Comparison of ENCODE assay signal across 1 cellular context in the genomic region with DNA sequence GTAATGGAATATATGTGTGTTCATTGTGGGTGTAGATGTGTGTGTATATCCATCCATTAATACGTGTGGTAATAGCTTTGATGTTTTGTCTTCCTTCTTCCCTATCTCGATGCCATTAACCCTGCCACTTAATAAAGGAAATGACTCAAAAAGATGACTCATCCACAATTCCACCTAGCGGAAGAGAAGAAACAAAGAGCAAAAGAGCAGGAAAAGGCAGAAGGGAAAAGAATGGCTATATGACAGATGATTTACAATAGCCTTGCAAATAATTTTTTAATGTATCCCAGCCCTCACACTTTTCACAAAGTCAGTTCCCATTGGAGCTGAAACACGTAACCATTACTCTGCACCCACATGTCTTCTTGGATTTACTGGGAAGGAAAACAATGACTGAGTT.
TF ChIP-seq lines count a peak whose summit lies in the region.

No MANE protein-coding gene starts in this region.

TF ChIP-seq in K562, 482 proteins besides CTCF, POLR2A, EP300 and RAD21 (continued from another document):
- TF ChIP-seq, protein P1, sequence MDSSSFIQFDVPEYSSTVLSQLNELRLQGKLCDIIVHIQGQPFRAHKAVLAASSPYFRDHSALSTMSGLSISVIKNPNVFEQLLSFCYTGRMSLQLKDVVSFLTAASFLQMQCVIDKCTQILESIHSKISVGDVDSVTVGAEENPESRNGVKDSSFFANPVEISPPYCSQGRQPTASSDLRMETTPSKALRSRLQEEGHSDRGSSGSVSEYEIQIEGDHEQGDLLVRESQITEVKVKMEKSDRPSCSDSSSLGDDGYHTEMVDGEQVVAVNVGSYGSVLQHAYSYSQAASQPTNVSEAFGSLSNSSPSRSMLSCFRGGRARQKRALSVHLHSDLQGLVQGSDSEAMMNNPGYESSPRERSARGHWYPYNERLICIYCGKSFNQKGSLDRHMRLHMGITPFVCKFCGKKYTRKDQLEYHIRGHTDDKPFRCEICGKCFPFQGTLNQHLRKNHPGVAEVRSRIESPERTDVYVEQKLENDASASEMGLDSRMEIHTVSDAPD (CRISPR knock-in tag; IDR thresholded peaks at IDR 0.05), result no peak
- TF ChIP-seq, protein P2, sequence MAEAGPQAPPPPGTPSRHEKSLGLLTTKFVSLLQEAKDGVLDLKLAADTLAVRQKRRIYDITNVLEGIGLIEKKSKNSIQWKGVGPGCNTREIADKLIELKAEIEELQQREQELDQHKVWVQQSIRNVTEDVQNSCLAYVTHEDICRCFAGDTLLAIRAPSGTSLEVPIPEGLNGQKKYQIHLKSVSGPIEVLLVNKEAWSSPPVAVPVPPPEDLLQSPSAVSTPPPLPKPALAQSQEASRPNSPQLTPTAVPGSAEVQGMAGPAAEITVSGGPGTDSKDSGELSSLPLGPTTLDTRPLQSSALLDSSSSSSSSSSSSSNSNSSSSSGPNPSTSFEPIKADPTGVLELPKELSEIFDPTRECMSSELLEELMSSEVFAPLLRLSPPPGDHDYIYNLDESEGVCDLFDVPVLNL (CRISPR knock-in tag; IDR thresholded peaks at IDR 0.05; ENCODE audit: low read depth), result no peak
- TF ChIP-seq FOSL1 (tag; conservative IDR thresholded peaks at IDR 0.05) (peak; percentile 89), SFPQ (IDR thresholded peaks at IDR 0.05; ENCODE audit: low read depth, low read length) (no peak), ZNF324 (CRISPR knock-in tag; IDR thresholded peaks at IDR 0.05) (no peak), DACH1 (IDR thresholded peaks at IDR 0.05; ENCODE audit: partially characterized antibody) (peak; percentile 87), GABPA (tag; conservative IDR thresholded peaks at IDR 0.05; ENCODE audit: low read depth) (no peak)
